Comparison of ENCODE assay signal across 8 cellular contexts in genomic region chrX:65985922-65986588, GRCh38. TPM values are rescaled to one million over a fixed set of nuclear protein-coding genes. Genes with fewer than 3 reads are reported as not detected.
DNase-seq lines count a peak whose midpoint lies in the region; ATAC-seq, FAIRE-seq and TF ChIP-seq lines count a peak whose summit lies in the region.

No MANE protein-coding gene starts in this region.

- TF ChIP-seq EP300 in tibial nerve (IDR thresholded peaks at IDR 0.05), result no peak

- no peaks in the 10 kb centered on the region for H3K9me3 ChIP-seq in tibial nerve

- H3K4me3 Mint-ChIP-seq in activated CD8-positive, alpha-beta memory T cell treated with anti-CD3 and anti-CD28 coated beads, Interleukin-2, amount 10 ng/mL, durations not matched to agents 7 days and 5 days, result no peak overlapping the region
- H3K4me3 Mint-ChIP-seq in nephron progenitor cell, result no peak overlapping the region

- TF ChIP-seq CTCF in epithelial cell of proximal tubule (conservative IDR thresholded peaks at IDR 0.05; ENCODE audit: low read depth, low read length) (peak; percentile 59), nephron progenitor cell (IDR thresholded peaks at IDR 0.05) (peak; percentile 43), tibial nerve (IDR thresholded peaks at IDR 0.05) (peak; percentile 37 to 68 (median 49))

- peak overlapping the region; percentile 56 for H3K27ac Mint-ChIP-seq in activated CD8-positive, alpha-beta memory T cell treated with anti-CD3 and anti-CD28 coated beads, Interleukin-2, amount 10 ng/mL, durations not matched to agents 7 days and 5 days
- H3K27ac Mint-ChIP-seq in nephron progenitor cell, result peak overlapping the region; percentile 18

- peaks cover 2% of the 10 kb centered on the region for H3K36me3 Mint-ChIP-seq in activated CD8-positive, alpha-beta memory T cell treated with anti-CD3 and anti-CD28 coated beads, Interleukin-2, amount 10 ng/mL, durations not matched to agents 7 days and 5 days
- no peaks in the 10 kb centered on the region for H3K36me3 Mint-ChIP-seq in nephron progenitor cell (ENCODE audit: low read depth)

- TF ChIP-seq POLR2A in GM12891 (IDR thresholded peaks at IDR 0.05; ENCODE audit: low read depth, low read length), result no peak
- TF ChIP-seq POLR2A in tibial nerve (IDR thresholded peaks at IDR 0.05), result no peak

- 29 to 43% methylated on average over 4 to 5 of the region's 5 CpGs for WGBS in tibial nerve, 2 donors

- no peak for DNase-seq in GM12891 (ENCODE audit: insufficient read length, low spot score)
- DNase-seq in NCI-H82 treated with DMSO at 0.1 percent for 48 hours (lab: John Stamatoyannopoulos, UW; ENCODE audit: unreplicated experiment), result peak; percentile 0
- peak; percentile 55 for DNase-seq in activated CD8-positive, alpha-beta memory T cell treated with anti-CD3 and anti-CD28 coated beads, Interleukin-2, amount 10 ng/mL, durations not matched to agents 7 days and 5 days
- no peak for DNase-seq in epithelial cell of proximal tubule (ENCODE audit: low read depth)
- DNase-seq in nephron progenitor cell, result peak; percentile 13
- DNase-seq in tibial nerve (ENCODE audit: low spot score in 2 of 2), result peak in 1 of 2 donors; percentile 17

- no peaks in the 10 kb centered on the region for H3K27me3 Mint-ChIP-seq in activated CD8-positive, alpha-beta memory T cell treated with anti-CD3 and anti-CD28 coated beads, Interleukin-2, amount 10 ng/mL, durations not matched to agents 7 days and 5 days
- no peaks in the 10 kb centered on the region for H3K27me3 Mint-ChIP-seq in nephron progenitor cell (ENCODE audit: low read depth, poor library complexity)

- CTCF ChIA-PET in activated CD8-positive, alpha-beta memory T cell treated with anti-CD3 and anti-CD28 coated beads, Interleukin-2, amount 10 ng/mL, durations not matched to agents 7 days and 5 days (lab: Charles Lee), result interaction anchor here (0.5 to 1.9 kb wide), 11 partner anchors 9 to 405 kb away, joined by 3 to 10 read pairs (median 4); no protein-coding TSS in a partner anchor

- no peak overlapping the region for H3K27ac ChIP-seq in tibial nerve

- H3K27me3 ChIP-seq in tibial nerve, result peaks cover 0 to 6% of the 10 kb centered on the region in 2 donors

- ATAC-seq in HG02973 (IDR thresholded peaks at IDR 0.05; ENCODE audit: unreplicated experiment), result peak; percentile 82
- peak; percentile 97 for ATAC-seq in activated CD8-positive, alpha-beta memory T cell treated with anti-CD3 and anti-CD28 coated beads, Interleukin-2, amount 10 ng/mL, durations not matched to agents 7 days and 5 days

- H3K4me3 ChIP-seq in epithelial cell of proximal tubule (ENCODE audit: low read depth, low read length) (no peak overlapping the region), tibial nerve (no peak overlapping the region)

- FAIRE-seq in A204.1 (lab: Jason Lieb, UNC) (peak; percentile 41), GM12891 (lab: Jason Lieb, UNC) (peak; percentile 96)

- H3K4me1 ChIP-seq in tibial nerve, result peaks cover 0 to 5% (median 0%) of the 10 kb centered on the region in 4 donors

- no peaks in the 10 kb centered on the region for H3K9me3 Mint-ChIP-seq in activated CD8-positive, alpha-beta memory T cell treated with anti-CD3 and anti-CD28 coated beads, Interleukin-2, amount 10 ng/mL, durations not matched to agents 7 days and 5 days (ENCODE audit: low read depth)
- H3K9me3 Mint-ChIP-seq in nephron progenitor cell, result peaks cover 46% of the 10 kb centered on the region

- no peaks in the 10 kb centered on the region for H3K36me3 ChIP-seq in tibial nerve

- peaks cover 23% of the 10 kb centered on the region for H3K4me1 Mint-ChIP-seq in activated CD8-positive, alpha-beta memory T cell treated with anti-CD3 and anti-CD28 coated beads, Interleukin-2, amount 10 ng/mL, durations not matched to agents 7 days and 5 days
- no peaks in the 10 kb centered on the region for H3K4me1 Mint-ChIP-seq in nephron progenitor cell

TF ChIP-seq in GM12891, 5 proteins besides CTCF, POLR2A, EP300 and RAD21:
- TF ChIP-seq POLR2AphosphoS5 (IDR thresholded peaks at IDR 0.05; ENCODE audit: low read depth, low read length), result no peak
- TF ChIP-seq POU2F2 (IDR thresholded peaks at IDR 0.05; ENCODE audit: low read depth, low read length), result no peak
- no peak for TF ChIP-seq PAX5 (IDR thresholded peaks at IDR 0.05; ENCODE audit: insufficient read depth, low read length, severe bottlenecking)
- no peak for TF ChIP-seq TAF1 (IDR thresholded peaks at IDR 0.05; ENCODE audit: low read depth, low read length)
- no peak for TF ChIP-seq SPI1 (IDR thresholded peaks at IDR 0.05; ENCODE audit: low read depth, low read length)

RNA-seq across cellular contexts. Expression of gene VSIG4, which starts 53.8 kb away (rescaled TPM):
- polyA plus RNA-seq in GM12891 (2012; ENCODE audit: low read depth, missing spikeins), result 0.08 TPM
- not detected for total RNA-seq in activated CD8-positive, alpha-beta memory T cell treated with anti-CD3 and anti-CD28 coated beads, Interleukin-2, amount 10 ng/mL, durations not matched to agents 7 days and 5 days
- total RNA-seq in epithelial cell of proximal tubule, result not detected in 2 replicates
- 100 to 1,000 TPM in 2 of 4 donors, 10 to 100 TPM in 2; 81.3 to 283 (median 101) TPM for total RNA-seq in tibial nerve

Comparison
In these comparisons a context has a peak if more than half of its experiments do, and no peak if none do; other contexts are left out.
1. DNase-seq: peak in NCI-H82 treated with DMSO at 0.1 percent for 48 hours (single experiment), activated CD8-positive, alpha-beta memory T cell treated with anti-CD3 and anti-CD28 coated beads, Interleukin-2, amount 10 ng/mL, durations not matched to agents 7 days and 5 days (single experiment) and nephron progenitor cell (single experiment); none in GM12891 (single experiment) and epithelial cell of proximal tubule (single experiment).
2. RNA of gene VSIG4, which starts 53.8 kb away (total RNA-seq): 81.3 to 283 TPM in tibial nerve; not detected in activated CD8-positive, alpha-beta memory T cell treated with anti-CD3 and anti-CD28 coated beads, Interleukin-2, amount 10 ng/mL, durations not matched to agents 7 days and 5 days and not detected in epithelial cell of proximal tubule; every median in the first group is over 10 times any median in the second.
3. Peak in every context shown above with its lines, with median percentiles within 50 percentile points of each other: CTCF ChIP-seq.